1 cellular context compared by ENCODE assay signal in genomic region chr1:42703888-42704464, GRCh38.
TF ChIP-seq lines count a peak whose summit lies in the region.

No MANE protein-coding gene starts in this region.

TF ChIP-seq in K562, 482 proteins besides CTCF, POLR2A, EP300 and RAD21 (continues in another document):
- TF ChIP-seq NCOA1 (IDR thresholded peaks at IDR 0.05; ENCODE audit: low read depth) (no peak), GTF3C2 (IDR thresholded peaks at IDR 0.05; ENCODE audit: borderline replicate concordance, extremely low read depth, insufficient read length) (no peak), PHF21A (IDR thresholded peaks at IDR 0.05; ENCODE audit: borderline replicate concordance, low read depth) (no peak), ARHGAP35 (IDR thresholded peaks at IDR 0.05; ENCODE audit: partially characterized antibody) (no peak), POLR2AphosphoS2 (IDR thresholded peaks at IDR 0.05; ENCODE audit: low read length) (peak; percentile 87; the same call in 1 of the 2 replicates), HDAC1 (IDR thresholded peaks at IDR 0.05) (no peak), ZNF830 (CRISPR knock-in tag; IDR thresholded peaks at IDR 0.05) (no peak), ZNF584 (CRISPR knock-in tag; IDR thresholded peaks at IDR 0.05; ENCODE audit: low read depth) (no peak), TCF15 (CRISPR knock-in tag; IDR thresholded peaks at IDR 0.05) (no peak), HMGXB4 (CRISPR knock-in tag; IDR thresholded peaks at IDR 0.05) (no peak), RUNX1 (IDR thresholded peaks at IDR 0.05; ENCODE audit: low read depth) (no peak), SIN3A (IDR thresholded peaks at IDR 0.05; ENCODE audit: borderline replicate concordance in 2 of 2, control insufficient read depth in 1 of 2, low read depth in 2 of 2, low read length in 2 of 2) (0 out of 4 replicates have a peak, but pooled peaks of 1 of the 2 experiments have one; percentile 30), ELK3 (CRISPR knock-in tag; IDR thresholded peaks at IDR 0.05) (no peak), PHB (CRISPR knock-in tag; IDR thresholded peaks at IDR 0.05) (no peak), RBM25 (IDR thresholded peaks at IDR 0.05; ENCODE audit: low read depth, low read length, severe bottlenecking) (no peak), DEAF1 (CRISPR knock-in tag; IDR thresholded peaks at IDR 0.05) (no peak), ZBTB9 (CRISPR knock-in tag; IDR thresholded peaks at IDR 0.05) (no peak), SUPT5H (IDR thresholded peaks at IDR 0.05) (peak; percentile 59), PPARD (CRISPR knock-in tag; IDR thresholded peaks at IDR 0.05) (no peak), ZC3H8 (IDR thresholded peaks at IDR 0.05) (no peak), FOXJ2 (tag; IDR thresholded peaks at IDR 0.05) (no peak), SNRNP70 (optimal IDR thresholded peaks at IDR 0.05; ENCODE audit: low read depth, low read length) (no peak), POLR2B (IDR thresholded peaks at IDR 0.05; ENCODE audit: low read depth, partially characterized antibody) (peak; percentile 56), ZBTB17 (CRISPR knock-in tag; IDR thresholded peaks at IDR 0.05) (no peak), CREB1 (IDR thresholded peaks at IDR 0.05) (no peak), CREB1 (CRISPR knock-in tag; IDR thresholded peaks at IDR 0.05) (no peak), ZNF263 (CRISPR knock-in tag; IDR thresholded peaks at IDR 0.05; ENCODE audit: borderline replicate concordance) (no peak), DLX4 (CRISPR knock-in tag; IDR thresholded peaks at IDR 0.05) (0 out of 2 replicates have a peak, but pooled peaks have one; percentile 27), E2F8 (IDR thresholded peaks at IDR 0.05; ENCODE audit: low read depth, partially characterized antibody) (no peak), PRPF4 (IDR thresholded peaks at IDR 0.05; ENCODE audit: insufficient read depth, low read depth, low read length, poor library complexity, severe bottlenecking) (no peak), ZFP1 (CRISPR knock-in tag; IDR thresholded peaks at IDR 0.05) (no peak), ZSCAN32 (CRISPR knock-in tag; IDR thresholded peaks at IDR 0.05) (no peak), MAZ (CRISPR knock-in tag; conservative IDR thresholded peaks at IDR 0.05 in 1 of 2, IDR thresholded peaks at IDR 0.05 in 1 of 2) (no peak), NR2C2 (CRISPR knock-in tag; IDR thresholded peaks at IDR 0.05) (no peak), NR2C2 (tag; IDR thresholded peaks at IDR 0.05) (no peak), TBL1XR1 (IDR thresholded peaks at IDR 0.05; ENCODE audit: low read length in 2 of 2) (no peak), PREB (CRISPR knock-in tag; IDR thresholded peaks at IDR 0.05) (no peak), ZNF695 (CRISPR knock-in tag; IDR thresholded peaks at IDR 0.05) (no peak), E2F6 (IDR thresholded peaks at IDR 0.05; ENCODE audit: borderline replicate concordance in 1 of 2, extremely low read depth in 1 of 2, insufficient read depth in 1 of 2, insufficient read length in 1 of 2, low read depth in 1 of 2, low read length in 1 of 2, poor library complexity in 1 of 2, severe bottlenecking in 1 of 2) (no peak), ESRRB (CRISPR knock-in tag; IDR thresholded peaks at IDR 0.05; ENCODE audit: borderline replicate concordance) (no peak), ZNF3 (CRISPR knock-in tag; IDR thresholded peaks at IDR 0.05) (no peak), RERE (CRISPR knock-in tag; IDR thresholded peaks at IDR 0.05; ENCODE audit: borderline replicate concordance) (no peak), ZZZ3 (IDR thresholded peaks at IDR 0.05) (no peak), KAT8 (IDR thresholded peaks at IDR 0.05; ENCODE audit: low read depth) (no peak), MEIS2 (IDR thresholded peaks at IDR 0.05; ENCODE audit: partially characterized antibody) (no peak), NONO (IDR thresholded peaks at IDR 0.05; ENCODE audit: low read depth in 2 of 2, low read length in 1 of 2) (no peak)
